ENCODE assay signal across 17 cellular contexts in the genomic region with DNA sequence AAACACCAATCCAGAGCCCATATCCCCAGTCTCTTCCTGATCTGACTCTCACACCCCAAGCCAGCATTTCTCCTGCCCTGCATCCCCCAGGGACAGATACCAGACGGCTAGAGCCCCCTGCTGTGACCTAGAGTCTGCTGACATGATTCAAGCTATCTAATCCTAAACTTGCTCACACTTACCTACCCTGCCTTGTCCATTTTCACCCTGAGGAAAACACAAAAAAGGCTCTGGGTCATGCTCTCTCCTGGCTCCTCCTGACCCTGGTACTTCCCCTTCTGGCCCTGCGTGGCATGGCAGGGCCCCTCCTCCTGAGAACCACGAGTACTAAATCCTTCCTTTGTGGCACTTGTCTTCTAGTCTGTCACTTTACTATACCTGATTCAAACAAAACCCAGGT. TPM values are rescaled to one million over a fixed set of nuclear protein-coding genes. Genes with fewer than 3 reads are reported as not detected.
DNase-seq lines count a peak whose midpoint lies in the region; ATAC-seq lines count a peak whose summit lies in the region.
"Had no signal": no experiment of that assay in that cellular context is flagged by ENCODE, and none has a peak within 500 bp of the region (broad histone marks: within the 10 kb centered on the region; RNA-seq: fewer than 3 reads in every experiment).

No MANE protein-coding gene starts in this region.

- peaks cover 23% of the 10 kb centered on the region for H3K27me3 ChIP-seq in NT2/D1 (ENCODE audit: insufficient read depth, insufficient read length)
- H3K27me3 ChIP-seq: left lung, transverse colon had no signal

- no peaks in the 10 kb centered on the region for H3K9me3 Mint-ChIP-seq in stimulated activated naive CD8-positive, alpha-beta T cell treated with anti-CD3 and anti-CD28 coated beads, Interleukin-15, Interleukin-2, amounts not matched to agents 100 ng/mL and 50 ng/mL, for 24 hours
- no peaks in the 10 kb centered on the region for H3K9me3 Mint-ChIP-seq in dendritic cell treated with granulocyte-macrophage colony-stimulating factor and Interleukin-4, amounts not matched to agents 40 ng/mL and 50 ng/mL, for 4 days
- H3K9me3 Mint-ChIP-seq in activated CD4-positive, alpha-beta memory T cell treated with anti-CD3 and anti-CD28 coated beads for 36 hours = no peaks in the 10 kb centered on the region
- H3K9me3 Mint-ChIP-seq: CD8-positive, alpha-beta T cell; T-helper 1 cell treated with Interleukin-12 subunit alpha and Interleukin-12 subunit beta and Interleukin-4 antibody, amounts not matched to agents 30 μg/mL and 1 μg/mL, for 36 hours had no signal

- no peak overlapping the region for H3K4me3 ChIP-seq in NT2/D1 (ENCODE audit: insufficient read length, low read depth)
- H3K4me3 ChIP-seq: left lung, transverse colon had no signal

- intact Hi-C loops in dendritic cell treated with granulocyte-macrophage colony-stimulating factor and Interleukin-4, amounts not matched to agents 40 ng/mL and 50 ng/mL, for 4 days (cut with micrococcal nuclease) = no loop called here
- intact Hi-C loops in activated CD4-positive, alpha-beta memory T cell treated with anti-CD3 and anti-CD28 coated beads for 36 hours (cut with micrococcal nuclease) = loop anchor here (10.0 kb wide), 1 partner anchor 1358 kb away; a partner anchor contains a TSS

- no peak overlapping the region for H3K4me3 Mint-ChIP-seq in stimulated activated naive CD8-positive, alpha-beta T cell treated with anti-CD3 and anti-CD28 coated beads, Interleukin-15, Interleukin-2, amounts not matched to agents 100 ng/mL and 50 ng/mL, for 24 hours
- H3K4me3 Mint-ChIP-seq in dendritic cell treated with granulocyte-macrophage colony-stimulating factor and Interleukin-4, amounts not matched to agents 40 ng/mL and 50 ng/mL, for 4 days = peak overlapping the region; percentile 49
- no peak overlapping the region for H3K4me3 Mint-ChIP-seq in activated CD4-positive, alpha-beta memory T cell treated with anti-CD3 and anti-CD28 coated beads for 36 hours
- H3K4me3 Mint-ChIP-seq: CD8-positive, alpha-beta T cell; T-helper 1 cell treated with Interleukin-12 subunit alpha and Interleukin-12 subunit beta and Interleukin-4 antibody, amounts not matched to agents 30 μg/mL and 1 μg/mL, for 36 hours had no signal

- H3K36me3 ChIP-seq in NT2/D1 (ENCODE audit: insufficient read depth, insufficient read length, low read length) = no peaks in the 10 kb centered on the region
- H3K36me3 ChIP-seq: left lung, transverse colon had no signal

- peaks cover 21% of the 10 kb centered on the region for H3K4me1 Mint-ChIP-seq in stimulated activated naive CD8-positive, alpha-beta T cell treated with anti-CD3 and anti-CD28 coated beads, Interleukin-15, Interleukin-2, amounts not matched to agents 100 ng/mL and 50 ng/mL, for 24 hours (ENCODE audit: low read depth)
- H3K4me1 Mint-ChIP-seq in dendritic cell treated with granulocyte-macrophage colony-stimulating factor and Interleukin-4, amounts not matched to agents 40 ng/mL and 50 ng/mL, for 4 days (ENCODE audit: low read depth) = peaks cover 50% of the 10 kb centered on the region
- H3K4me1 Mint-ChIP-seq in activated CD4-positive, alpha-beta memory T cell treated with anti-CD3 and anti-CD28 coated beads for 36 hours (ENCODE audit: low read depth) = peaks cover 20% of the 10 kb centered on the region

- ATAC-seq in stimulated activated naive CD8-positive, alpha-beta T cell treated with anti-CD3 and anti-CD28 coated beads, Interleukin-15, Interleukin-2, amounts not matched to agents 100 U/mL and 50 U/mL, for 24 hours = no peak
- ATAC-seq in GM19397 (IDR thresholded peaks at IDR 0.05; ENCODE audit: unreplicated experiment) (no peak), GM21526 (IDR thresholded peaks at IDR 0.05; ENCODE audit: low FRiP score, unreplicated experiment) (no peak)
- ATAC-seq: CD8-positive, alpha-beta T cell; left lung had no signal

- H3K36me3 Mint-ChIP-seq in stimulated activated naive CD8-positive, alpha-beta T cell treated with anti-CD3 and anti-CD28 coated beads, Interleukin-15, Interleukin-2, amounts not matched to agents 100 ng/mL and 50 ng/mL, for 24 hours (ENCODE audit: low read depth) = no peaks in the 10 kb centered on the region
- H3K36me3 Mint-ChIP-seq in dendritic cell treated with granulocyte-macrophage colony-stimulating factor and Interleukin-4, amounts not matched to agents 40 ng/mL and 50 ng/mL, for 4 days (ENCODE audit: low read depth) = no peaks in the 10 kb centered on the region
- no peaks in the 10 kb centered on the region for H3K36me3 Mint-ChIP-seq in activated CD4-positive, alpha-beta memory T cell treated with anti-CD3 and anti-CD28 coated beads for 36 hours
- H3K36me3 Mint-ChIP-seq: CD8-positive, alpha-beta T cell had no signal

- peaks cover 18% of the 10 kb centered on the region for H3K4me1 ChIP-seq in NT2/D1 (ENCODE audit: insufficient read depth, insufficient read length)

- H3K27me3 Mint-ChIP-seq in stimulated activated naive CD8-positive, alpha-beta T cell treated with anti-CD3 and anti-CD28 coated beads, Interleukin-15, Interleukin-2, amounts not matched to agents 100 ng/mL and 50 ng/mL, for 24 hours = no peaks in the 10 kb centered on the region
- peaks cover 2% of the 10 kb centered on the region for H3K27me3 Mint-ChIP-seq in dendritic cell treated with granulocyte-macrophage colony-stimulating factor and Interleukin-4, amounts not matched to agents 40 ng/mL and 50 ng/mL, for 4 days
- H3K27me3 Mint-ChIP-seq in activated CD4-positive, alpha-beta memory T cell treated with anti-CD3 and anti-CD28 coated beads for 36 hours = no peaks in the 10 kb centered on the region

- no peaks in the 10 kb centered on the region for H3K9me3 ChIP-seq in NT2/D1 (ENCODE audit: insufficient read depth, low read length)
- H3K9me3 ChIP-seq: left lung, transverse colon had no signal

- CTCF ChIA-PET in activated CD4-positive, alpha-beta memory T cell treated with anti-CD3 and anti-CD28 coated beads for 36 hours (lab: Charles Lee) = interaction anchor here (1.1 kb wide), 1 partner anchor 12 kb away, joined by 4 read pairs; a partner anchor contains a TSS

- peak overlapping the region; percentile 37 for H3K9ac ChIP-seq in NT2/D1 (ENCODE audit: insufficient read length, low read depth)
- H3K9ac ChIP-seq: parathyroid adenoma had no signal

- H3K27ac Mint-ChIP-seq in stimulated activated naive CD8-positive, alpha-beta T cell treated with anti-CD3 and anti-CD28 coated beads, Interleukin-15, Interleukin-2, amounts not matched to agents 100 ng/mL and 50 ng/mL, for 24 hours = peak overlapping the region; percentile 9
- peak overlapping the region; percentile 90 for H3K27ac Mint-ChIP-seq in dendritic cell treated with granulocyte-macrophage colony-stimulating factor and Interleukin-4, amounts not matched to agents 40 ng/mL and 50 ng/mL, for 4 days
- H3K27ac Mint-ChIP-seq in activated CD4-positive, alpha-beta memory T cell treated with anti-CD3 and anti-CD28 coated beads for 36 hours = no peak overlapping the region
- H3K27ac Mint-ChIP-seq: CD8-positive, alpha-beta T cell; T-helper 1 cell treated with Interleukin-12 subunit alpha and Interleukin-12 subunit beta and Interleukin-4 antibody, amounts not matched to agents 30 μg/mL and 1 μg/mL, for 36 hours had no signal

- POLR2A ChIA-PET in activated CD4-positive, alpha-beta memory T cell treated with anti-CD3 and anti-CD28 coated beads for 36 hours (lab: Charles Lee) = interaction anchor here (0.8 kb wide), 1 partner anchor 10 kb away, joined by 3 read pairs; no protein-coding TSS in a partner anchor

- DNase-seq in stimulated activated naive CD8-positive, alpha-beta T cell treated with anti-CD3 and anti-CD28 coated beads, Interleukin-15, Interleukin-2, amounts not matched to agents 100 U/mL and 50 U/mL, for 24 hours = no peak
- DNase-seq in NT2/D1 (ENCODE audit: low read depth, low spot score) = no peak
- no peak for DNase-seq in activated CD4-positive, alpha-beta memory T cell treated with anti-CD3 and anti-CD28 coated beads for 36 hours
- DNase-seq in activated effector memory CD4-positive, alpha-beta T cell treated with Interleukin-2 at 50 U/mL for 16 hours = no peak
- DNase-seq: activated T-cell treated with anti-CD3 and anti-CD28 coated beads for 4 hours; CD8-positive, alpha-beta T cell; cerebellar nuclear complex; IMR-90; left lung; NCI-H446; transverse colon had no signal

RNA-seq across cellular contexts. Expression of a gene that starts 2.8 kb away (rescaled TPM):
- 10 to 100 TPM; 38.2 to 40.5 TPM for total RNA-seq in activated CD4-positive, alpha-beta memory T cell treated with anti-CD3 and anti-CD28 coated beads for 36 hours

RNA-seq across cellular contexts. Expression of a gene that starts 12.3 kb away (rescaled TPM):
- total RNA-seq in activated CD4-positive, alpha-beta memory T cell treated with anti-CD3 and anti-CD28 coated beads for 36 hours = 10 to 100 TPM; 39.7 to 42.6 TPM

RNA-seq across cellular contexts. Expression of a gene that starts 16.1 kb away (rescaled TPM):
- 10 to 100 TPM; 66.0 to 70.8 TPM for total RNA-seq in activated CD4-positive, alpha-beta memory T cell treated with anti-CD3 and anti-CD28 coated beads for 36 hours

RNA-seq across cellular contexts. Expression of a gene that starts 23.9 kb away (rescaled TPM):
- total RNA-seq in activated CD4-positive, alpha-beta memory T cell treated with anti-CD3 and anti-CD28 coated beads for 36 hours = 10 to 100 TPM; 26.6 to 30.3 TPM

RNA-seq across cellular contexts. Expression of a gene that starts 51.0 kb away (rescaled TPM):
- total RNA-seq in activated CD4-positive, alpha-beta memory T cell treated with anti-CD3 and anti-CD28 coated beads for 36 hours = 10 to 100 TPM; 48.0 to 48.8 TPM
